Comparison of ENCODE assay signal across 19 cellular contexts in genomic region chr6:113495521-113495920, GRCh38.
DNase-seq lines count a peak whose midpoint lies in the region; ATAC-seq and TF ChIP-seq lines count a peak whose summit lies in the region.
"Had no signal": no experiment of that assay in that cellular context is flagged by ENCODE, and none has a peak within 500 bp of the region (broad histone marks: within the 10 kb centered on the region; RNA-seq: fewer than 3 reads in every experiment).

No MANE protein-coding gene starts in this region.

- H3K4me3 ChIP-seq in MG63 = no peak overlapping the region
- no peak overlapping the region for H3K4me3 ChIP-seq in choroid plexus epithelial cell (ENCODE audit: low read depth, low read length)
- no peak overlapping the region for H3K4me3 ChIP-seq in right lobe of liver
- no peak overlapping the region for H3K4me3 ChIP-seq in tibial nerve
- H3K4me3 ChIP-seq: esophagus muscularis mucosa, HAP-1, K562, neural progenitor cell, vagina had no signal

- intact Hi-C loops in right lobe of liver (cut with DNase I) = no loop called here

- WGBS in right lobe of liver (ENCODE audit: insufficient coverage, low coverage, low lambda C conversion rate, missing lambda C conversion rate) = 80% methylated on average over 1 of the region's 1 CpG
- WGBS in tibial nerve, 2 donors = 81 to 86% methylated on average over 1 of the region's 1 CpG

- no peak for TF ChIP-seq EP300 in tibial nerve (IDR thresholded peaks at IDR 0.05)

- ATAC-seq in right lobe of liver = peak; percentile 44 to 72 (median 56)
- ATAC-seq: CD8-positive, alpha-beta T cell; K562; left colon; Panc1 had no signal

- DNase-seq in AG20443 (ENCODE audit: low spot score) (peak; percentile 45), MG63 (peak; percentile 20), choroid plexus epithelial cell (ENCODE audit: low read depth) (peak; percentile 79), right lobe of liver (no peak), tibial nerve (ENCODE audit: low spot score in 2 of 2) (no peak), DMS153 treated with DMSO at 0.1 percent for 48 hours (lab: John Stamatoyannopoulos, UW; ENCODE audit: unreplicated experiment) (no peak), NCI-H1092 treated with DMSO at 0.1 percent for 48 hours (lab: John Stamatoyannopoulos, UW) (no peak), T-helper 9 cell (no peak)
- DNase-seq: anterior cingulate cortex; CD8-positive, alpha-beta T cell; left colon; stimulated activated CD4-positive, alpha-beta T cell treated with anti-CD3 and anti-CD28 coated beads, Interleukin-15, amount 100 ng/mL, for 24 hours had no signal

- H3K9me3 ChIP-seq in MG63 = no peaks in the 10 kb centered on the region
- H3K9me3 ChIP-seq in right lobe of liver = no peaks in the 10 kb centered on the region
- no peaks in the 10 kb centered on the region for H3K9me3 ChIP-seq in tibial nerve
- H3K9me3 ChIP-seq: esophagus muscularis mucosa, HAP-1, vagina had no signal

- peaks cover 0 to 9% (median 0%) of the 10 kb centered on the region in 4 donors for H3K4me1 ChIP-seq in right lobe of liver
- H3K4me1 ChIP-seq in tibial nerve = no peaks in the 10 kb centered on the region
- H3K4me1 ChIP-seq: HAP-1, vagina had no signal

- TF ChIP-seq POLR2A in right lobe of liver (IDR thresholded peaks at IDR 0.05) (no peak), tibial nerve (IDR thresholded peaks at IDR 0.05) (no peak)

- H3K36me3 ChIP-seq in MG63 (no peaks in the 10 kb centered on the region), right lobe of liver (no peaks in the 10 kb centered on the region), tibial nerve (no peaks in the 10 kb centered on the region)
- H3K36me3 ChIP-seq: esophagus muscularis mucosa, HAP-1, neural progenitor cell, vagina had no signal

- H3K27ac ChIP-seq in right lobe of liver (no peak overlapping the region), tibial nerve (no peak overlapping the region)
- H3K27ac ChIP-seq: esophagus muscularis mucosa, neural progenitor cell, vagina, VCaP had no signal

- H3K27me3 ChIP-seq in MG63 = no peaks in the 10 kb centered on the region
- no peaks in the 10 kb centered on the region for H3K27me3 ChIP-seq in right lobe of liver
- H3K27me3 ChIP-seq in tibial nerve = no peaks in the 10 kb centered on the region
- H3K27me3 ChIP-seq: esophagus muscularis mucosa, neural progenitor cell, vagina had no signal

- TF ChIP-seq CTCF in choroid plexus epithelial cell (conservative IDR thresholded peaks at IDR 0.05; ENCODE audit: low read depth, low read length) (no peak), right lobe of liver (IDR thresholded peaks at IDR 0.05) (no peak), tibial nerve (IDR thresholded peaks at IDR 0.05) (no peak)

Comparison
In these comparisons a context has a peak if more than half of its experiments do, and no peak if none do; other contexts are left out.
1. DNase-seq: peak in AG20443 (single experiment), MG63 (single experiment) and choroid plexus epithelial cell (single experiment); none in right lobe of liver (0 of 3), tibial nerve (0 of 2), DMS153 treated with DMSO at 0.1 percent for 48 hours (single experiment), NCI-H1092 treated with DMSO at 0.1 percent for 48 hours (single experiment) and T-helper 9 cell (single experiment).